Comparison of ENCODE assay signal across 1 cellular context in genomic region chr16:70523621-70524405, GRCh38.
TF ChIP-seq lines count a peak whose summit lies in the region.

TSS of gene SF3B3 (plus strand) at chr16:70523816. CDS start at chr16:70526657, 2,841 bp downstream.

TF ChIP-seq in HepG2, 621 proteins besides CTCF, POLR2A, EP300 and RAD21 (continued from another document and continues in another):
- TF ChIP-seq ZNF138 (CRISPR knock-in tag; IDR thresholded peaks at IDR 0.05; ENCODE audit: low read depth) (no peak), IKZF4 (CRISPR knock-in tag; IDR thresholded peaks at IDR 0.05; ENCODE audit: borderline replicate concordance, low read depth, not compliant biosample characterization) (no peak), RFXAP (CRISPR knock-in tag; IDR thresholded peaks at IDR 0.05; ENCODE audit: borderline replicate concordance) (no peak; the same call in 1 of the 2 replicates), SMAD9 (CRISPR knock-in tag; IDR thresholded peaks at IDR 0.05) (no peak), MBNL3 (CRISPR knock-in tag; conservative IDR thresholded peaks at IDR 0.05) (no peak), PTBP1 (IDR thresholded peaks at IDR 0.05; ENCODE audit: low read depth, low read length, poor library complexity, severe bottlenecking) (no peak), ZNF790 (CRISPR knock-in tag; IDR thresholded peaks at IDR 0.05; ENCODE audit: borderline replicate concordance) (no peak; the same call in 1 of the 2 replicates), ZNF407 (CRISPR knock-in tag; IDR thresholded peaks at IDR 0.05; ENCODE audit: not compliant biosample characterization) (no peak), MBD4 (IDR thresholded peaks at IDR 0.05; ENCODE audit: borderline replicate concordance, low read length) (no peak), YY1 (IDR thresholded peaks at IDR 0.05; ENCODE audit: insufficient read depth, insufficient replicate concordance, low read depth, low read length) (peak; percentile 92), ZNF251 (CRISPR knock-in tag; IDR thresholded peaks at IDR 0.05) (no peak), SIN3A (IDR thresholded peaks at IDR 0.05; ENCODE audit: borderline replicate concordance, low read depth, low read length) (no peak), RXRA (CRISPR knock-in tag; IDR thresholded peaks at IDR 0.05) (peak; percentile 59; the same call in 1 of the 2 replicates), THRA (CRISPR knock-in tag; IDR thresholded peaks at IDR 0.05; ENCODE audit: borderline replicate concordance) (0 out of 2 replicates have a peak, but pooled peaks have one; percentile 14), HMG20B (CRISPR knock-in tag; conservative IDR thresholded peaks at IDR 0.05) (no peak), CREM (IDR thresholded peaks at IDR 0.05) (peak; percentile 68; the same call in 1 of the 2 replicates), CREM (CRISPR knock-in tag; IDR thresholded peaks at IDR 0.05) (no peak), RAD51 (IDR thresholded peaks at IDR 0.05; ENCODE audit: borderline replicate concordance) (no peak), ZNF282 (IDR thresholded peaks at IDR 0.05; ENCODE audit: partially characterized antibody) (no peak), DPF2 (CRISPR knock-in tag; IDR thresholded peaks at IDR 0.05; ENCODE audit: borderline replicate concordance, low read depth) (no peak), MYC (CRISPR knock-in tag; IDR thresholded peaks at IDR 0.05; ENCODE audit: borderline replicate concordance) (peak; percentile 97), POLR2AphosphoS5 (IDR thresholded peaks at IDR 0.05; ENCODE audit: low read depth, low read length) (peak; percentile 96), ZNF777 (CRISPR knock-in tag; IDR thresholded peaks at IDR 0.05) (0 out of 2 replicates have a peak, but pooled peaks have one; percentile 47), ZNF589 (CRISPR knock-in tag; conservative IDR thresholded peaks at IDR 0.05) (no peak), ZNF660 (CRISPR knock-in tag; IDR thresholded peaks at IDR 0.05; ENCODE audit: borderline replicate concordance, low read depth) (no peak), ZNF709 (CRISPR knock-in tag; IDR thresholded peaks at IDR 0.05) (no peak), U2AF1 (optimal IDR thresholded peaks at IDR 0.05; ENCODE audit: low read depth, low read length) (peak; percentile 52), NR2C2 (CRISPR knock-in tag; IDR thresholded peaks at IDR 0.05; ENCODE audit: borderline replicate concordance) (no peak; the same call in 1 of the 2 replicates), CHD2 (IDR thresholded peaks at IDR 0.05; ENCODE audit: low read depth, low read length) (no peak), IRF1 (CRISPR knock-in tag; IDR thresholded peaks at IDR 0.05; ENCODE audit: low read depth) (no peak), SAP130 (CRISPR knock-in tag; IDR thresholded peaks at IDR 0.05; ENCODE audit: low read depth) (peak; percentile 81), SMAD1 (CRISPR knock-in tag; IDR thresholded peaks at IDR 0.05; ENCODE audit: borderline replicate concordance, low read depth) (no peak), DMAP1 (CRISPR knock-in tag; IDR thresholded peaks at IDR 0.05) (peak; percentile 99), SIN3B (IDR thresholded peaks at IDR 0.05; ENCODE audit: low read length) (no peak), RORA (CRISPR knock-in tag; IDR thresholded peaks at IDR 0.05) (no peak), ZNF441 (CRISPR knock-in tag; IDR thresholded peaks at IDR 0.05; ENCODE audit: borderline replicate concordance) (peak; percentile 35; the same call in 1 of the 2 replicates), RCOR2 (CRISPR knock-in tag; IDR thresholded peaks at IDR 0.05) (no peak), HNRNPUL1 (IDR thresholded peaks at IDR 0.05; ENCODE audit: low read depth, low read length) (no peak), JUNB (CRISPR knock-in tag; IDR thresholded peaks at IDR 0.05; ENCODE audit: borderline replicate concordance) (no peak), ARNTL (CRISPR knock-in tag; IDR thresholded peaks at IDR 0.05) (no peak), HCFC1 (IDR thresholded peaks at IDR 0.05; ENCODE audit: low read depth, low read length) (no peak; the same call in 1 of the 2 replicates)
- TF ChIP-seq, protein P1, sequence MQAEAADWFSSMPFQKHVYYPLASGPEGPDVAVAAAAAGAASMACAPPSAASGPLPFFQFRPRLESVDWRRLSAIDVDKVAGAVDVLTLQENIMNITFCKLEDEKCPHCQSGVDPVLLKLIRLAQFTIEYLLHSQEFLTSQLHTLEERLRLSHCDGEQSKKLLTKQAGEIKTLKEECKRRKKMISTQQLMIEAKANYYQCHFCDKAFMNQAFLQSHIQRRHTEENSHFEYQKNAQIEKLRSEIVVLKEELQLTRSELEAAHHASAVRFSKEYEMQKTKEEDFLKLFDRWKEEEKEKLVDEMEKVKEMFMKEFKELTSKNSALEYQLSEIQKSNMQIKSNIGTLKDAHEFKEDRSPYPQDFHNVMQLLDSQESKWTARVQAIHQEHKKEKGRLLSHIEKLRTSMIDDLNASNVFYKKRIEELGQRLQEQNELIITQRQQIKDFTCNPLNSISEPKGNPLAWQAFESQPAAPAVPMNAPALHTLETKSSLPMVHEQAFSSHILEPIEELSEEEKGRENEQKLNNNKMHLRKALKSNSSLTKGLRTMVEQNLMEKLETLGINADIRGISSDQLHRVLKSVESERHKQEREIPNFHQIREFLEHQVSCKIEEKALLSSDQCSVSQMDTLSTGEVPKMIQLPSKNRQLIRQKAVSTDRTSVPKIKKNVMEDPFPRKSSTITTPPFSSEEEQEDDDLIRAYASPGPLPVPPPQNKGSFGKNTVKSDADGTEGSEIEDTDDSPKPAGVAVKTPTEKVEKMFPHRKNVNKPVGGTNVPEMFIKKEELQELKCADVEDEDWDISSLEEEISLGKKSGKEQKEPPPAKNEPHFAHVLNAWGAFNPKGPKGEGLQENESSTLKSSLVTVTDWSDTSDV (CRISPR knock-in tag; IDR thresholded peaks at IDR 0.05): 0 out of 2 replicates have a peak, but pooled peaks have one; percentile 67
